27 cellular contexts compared by ENCODE assay signal in genomic region chr16:62927122-62927521, GRCh38.
"Had no signal": no experiment of that assay in that cellular context is flagged by ENCODE, and none has a peak within 500 bp of the region (broad histone marks: within the 10 kb centered on the region; RNA-seq: fewer than 3 reads in every experiment).

No MANE protein-coding gene starts in this region.

- ATAC-seq: effector memory CD8-positive, alpha-beta T cell; esophagus mucosa; gastrocnemius medialis; heart right ventricle; left cardiac atrium; left lung; left ventricle myocardium superior; lower lobe of right lung; naive thymus-derived CD4-positive, alpha-beta T cell had no signal

- H3K4me1 ChIP-seq: esophagus squamous epithelium, gastrocnemius medialis, heart right ventricle, left lung, lower lobe of right lung had no signal

- H3K9me3 ChIP-seq: esophagus squamous epithelium, gastrocnemius medialis, heart right ventricle, left lung, lower lobe of right lung had no signal

- H3K27me3 ChIP-seq: esophagus squamous epithelium, gastrocnemius medialis, heart right ventricle, left lung had no signal

- FAIRE-seq: colon, endometrium, islet of Langerhans, keratinocyte had no signal

- DNase-seq: dermis blood vessel endothelial cell; effector CD8-positive, alpha-beta T cell; effector memory CD8-positive, alpha-beta T cell; endodermal cell; erythroblast; esophagus squamous epithelium; foreskin fibroblast; foreskin melanocyte; gastrocnemius medialis; glutamatergic neuron; head of caudate nucleus; heart right ventricle; hippocampal formation; left cardiac atrium; left lung; left ventricle myocardium superior; lower lobe of right lung; mesenchymal stem cell; midbrain; naive thymus-derived CD4-positive, alpha-beta T cell had no signal

- H3K36me3 ChIP-seq: esophagus squamous epithelium, gastrocnemius medialis, heart right ventricle, left lung, lower lobe of right lung had no signal

- H3K4me3 ChIP-seq: coronary artery, esophagus squamous epithelium, gastrocnemius medialis, heart right ventricle, left lung, lower lobe of right lung had no signal

- H3K27ac ChIP-seq: coronary artery, epithelial cell of prostate, esophagus squamous epithelium, gastrocnemius medialis, heart right ventricle, left lung, lower lobe of right lung had no signal
